In genomic region chr11:10351768-10352641, GRCh38 we compare ENCODE assay signal across 8 cellular contexts. TPM values are rescaled to one million over a fixed set of nuclear protein-coding genes. Genes with fewer than 3 reads are reported as not detected.
DNase-seq lines count a peak whose midpoint lies in the region; ATAC-seq and TF ChIP-seq lines count a peak whose summit lies in the region.

No MANE protein-coding gene starts in this region.

- CTCF ChIA-PET in PC-9 (lab: Charles Lee), result interaction anchor here (0.6 to 1.6 kb wide), 2 partner anchors 25 to 778 kb away, joined by 4 read pairs; partner anchors contain the start of gene WEE1

- no peak for TF ChIP-seq EP300 in ovary (IDR thresholded peaks at IDR 0.05)

- WGBS in ovary, 3 donors, result 57 to 60% (median 59%) methylated on average over 20 of the region's 20 CpGs

- no peak overlapping the region for H3K27ac Mint-ChIP-seq in stimulated activated naive B cell treated with anti-CD40 and anti-IgM and Interleukin-4, amounts not matched to agents 10 μg/mL and 1 μg/mL and 100 μg/mL, for 72 hours

- H3K27ac ChIP-seq in PC-9, result peak overlapping the region; percentile 72
- H3K27ac ChIP-seq in ovary, result peak overlapping the region in 1 of 2 donors; percentile 11

- no peaks in the 10 kb centered on the region for H3K9me3 Mint-ChIP-seq in stimulated activated naive B cell treated with anti-CD40 and anti-IgM and Interleukin-4, amounts not matched to agents 10 μg/mL and 1 μg/mL and 100 μg/mL, for 72 hours

- H3K4me1 ChIP-seq in PC-9 (replicated peaks; ENCODE audit: insufficient read depth) (peaks cover 45% of the 10 kb centered on the region), ovary (ENCODE audit: insufficient read depth) (peaks cover 10% of the 10 kb centered on the region)

- TF ChIP-seq CTCF in PC-9 (conservative IDR thresholded peaks at IDR 0.05) (no peak), fibroblast of villous mesenchyme (IDR thresholded peaks at IDR 0.05; ENCODE audit: insufficient read depth, low read depth, low read length) (no peak), ovary (IDR thresholded peaks at IDR 0.05) (no peak)

- no peak for TF ChIP-seq POLR2A in ovary (IDR thresholded peaks at IDR 0.05)

- no peaks in the 10 kb centered on the region for H3K27me3 ChIP-seq in PC-9 (ENCODE audit: insufficient read depth, low read depth)
- no peaks in the 10 kb centered on the region for H3K27me3 ChIP-seq in ovary

- H2AFZ ChIP-seq in PC-9, result no peak overlapping the region

- POLR2A ChIA-PET in PC-9 (lab: Charles Lee; ENCODE audit: unreplicated experiment), result interaction anchor here (0.5 to 0.6 kb wide), 3 partner anchors 47 to 139 kb away, joined by 7 to 13 read pairs (median 12); partner anchors contain the start of gene ADM

- intact Hi-C loops in PC-9 (cut with micrococcal nuclease; ENCODE audit: unreplicated experiment), result loop anchor here (5.0 kb wide), 1 partner anchor 45 kb away; the partner anchor contains the start of gene ADM
- intact Hi-C loops in ovary (cut with DNase I), result no loop called here

- H4K20me1 ChIP-seq in PC-9 (ENCODE audit: insufficient read depth), result no peaks in the 10 kb centered on the region

- H3K4me3 ChIP-seq in PC-9 (peak overlapping the region; percentile 35; the same call in 1 of the 2 replicates), fibroblast of villous mesenchyme (ENCODE audit: low read depth, low read length) (no peak overlapping the region), ovary (no peak overlapping the region)

- H3K4me2 ChIP-seq in PC-9, result peak overlapping the region; percentile 74

- peak; percentile 90 for DNase-seq in ELF-1 (ENCODE audit: low read depth, low spot score)
- peak; percentile 37 to 92 for DNase-seq in PC-9
- peak; percentile 89 for DNase-seq in fibroblast of villous mesenchyme (ENCODE audit: low read depth)
- peak in 4 of 5 donors; percentile 45 to 78 (median 56) for DNase-seq in ovary
- no peak for DNase-seq in effector CD4-positive, alpha-beta T cell
- DNase-seq in epidermal melanocyte (ENCODE audit: insufficient read length, low spot score), result no peak
- DNase-seq in CD1c-positive myeloid dendritic cell (ENCODE audit: extremely low spot score), result no peak
- no peak for DNase-seq in stimulated activated naive B cell treated with anti-CD40 and anti-IgM and Interleukin-4, amounts not matched to agents 10 μg/mL and 1 μg/mL and 100 μg/mL, for 72 hours

- no peaks in the 10 kb centered on the region for H3K36me3 ChIP-seq in PC-9 (ENCODE audit: low read depth)
- no peaks in the 10 kb centered on the region for H3K36me3 ChIP-seq in ovary

- no peak for ATAC-seq in stimulated activated naive B cell treated with anti-CD40 and anti-IgM and Interleukin-4, amounts not matched to agents 10 μg/mL and 1 μg/mL and 100 μg/mL, for 72 hours (replicated peaks)

- no TSS peak for BruUV-seq in PC-9 (replicated peaks; lab: Mats Ljungman, UMichigan)

- peaks cover 37% of the 10 kb centered on the region for H3F3A ChIP-seq in PC-9 (ENCODE audit: insufficient read depth, low read depth)

- H3K9me2 ChIP-seq in PC-9 (ENCODE audit: insufficient read depth), result no peaks in the 10 kb centered on the region

- no peak overlapping the region for H3K4me3 Mint-ChIP-seq in stimulated activated naive B cell treated with anti-CD40 and anti-IgM and Interleukin-4, amounts not matched to agents 10 μg/mL and 1 μg/mL and 100 μg/mL, for 72 hours

- peaks cover 2 to 8% of the 10 kb centered on the region in 2 donors for H3K27me3 Mint-ChIP-seq in stimulated activated naive B cell treated with anti-CD40 and anti-IgM and Interleukin-4, amounts not matched to agents 10 μg/mL and 1 μg/mL and 100 μg/mL, for 72 hours

- no peaks in the 10 kb centered on the region for H3K79me2 ChIP-seq in PC-9 (ENCODE audit: low read depth)

- H3K9me3 ChIP-seq in PC-9 (ENCODE audit: insufficient read depth, low read depth), result no peaks in the 10 kb centered on the region
- H3K9me3 ChIP-seq in ovary, result no peaks in the 10 kb centered on the region

- H3K36me3 Mint-ChIP-seq in stimulated activated naive B cell treated with anti-CD40 and anti-IgM and Interleukin-4, amounts not matched to agents 10 μg/mL and 1 μg/mL and 100 μg/mL, for 72 hours, result no peaks in the 10 kb centered on the region

- no peaks in the 10 kb centered on the region for H3K4me1 Mint-ChIP-seq in stimulated activated naive B cell treated with anti-CD40 and anti-IgM and Interleukin-4, amounts not matched to agents 10 μg/mL and 1 μg/mL and 100 μg/mL, for 72 hours

RNA-seq across cellular contexts. Expression of gene ADM, which starts 47.1 kb away (rescaled TPM):
- total RNA-seq in PC-9 (2021) (21.9 and 22.5 TPM in 2 replicates), fibroblast of villous mesenchyme (536 and 925 TPM in 2 replicates), ovary (10 to 100 TPM in 5 of 7 donors, 1 to 10 TPM in 2; 8.2 to 83.8 (median 17.5) TPM)
- 10 to 100 TPM; 33.2 to 47.2 TPM for polyA plus RNA-seq in ovary

RNA-seq across cellular contexts. Expression of gene SBF2, which starts 58.0 kb away (rescaled TPM):
- 16.4 and 18.6 TPM in 2 replicates for total RNA-seq in PC-9 (2021)
- 35.0 and 41.6 TPM in 2 replicates for total RNA-seq in fibroblast of villous mesenchyme
- total RNA-seq in ovary, result 10 to 100 TPM; 46.7 to 77.5 (median 52.6) TPM
- polyA plus RNA-seq in ovary, result 10 to 100 TPM; 27.4 to 32.0 TPM

Comparison
In these comparisons a context has a peak if more than half of its experiments do, and no peak if none do; other contexts are left out.
1. DNase-seq: peak in ELF-1 (single experiment), PC-9 (2 of 2), fibroblast of villous mesenchyme (single experiment) and ovary (4 of 5); none in effector CD4-positive, alpha-beta T cell (single experiment), epidermal melanocyte (single experiment), CD1c-positive myeloid dendritic cell (single experiment) and stimulated activated naive B cell treated with anti-CD40 and anti-IgM and Interleukin-4, amounts not matched to agents 10 μg/mL and 1 μg/mL and 100 μg/mL, for 72 hours (single experiment).